ENCODE assay signal across 31 cellular contexts in genomic region chr2:187985195-187985594, GRCh38.
"Had no signal": no experiment of that assay in that cellular context is flagged by ENCODE, and none has a peak within 500 bp of the region (broad histone marks: within the 10 kb centered on the region; RNA-seq: fewer than 3 reads in every experiment).

No MANE protein-coding gene starts in this region.

- H3K27me3 Mint-ChIP-seq: dendritic cell treated with granulocyte-macrophage colony-stimulating factor and Interleukin-4, amounts not matched to agents 40 ng/mL and 50 ng/mL, for 4 days; memory B cell; progenitor cell of endocrine pancreas; type B pancreatic cell had no signal

- H3K4me3 ChIP-seq: colonic mucosa, heart right ventricle, left ventricle myocardium inferior, lower lobe of right lung, neural progenitor cell, smooth muscle cell, testis, tibial artery, uterus had no signal

- H3K27ac ChIP-seq: colonic mucosa, heart right ventricle, left ventricle myocardium inferior, lower lobe of right lung, neural progenitor cell, parathyroid adenoma, testis, tibial artery, uterus had no signal

- H3K4me2 ChIP-seq: neural progenitor cell had no signal

- H3K9me3 Mint-ChIP-seq: dendritic cell treated with granulocyte-macrophage colony-stimulating factor and Interleukin-4, amounts not matched to agents 40 ng/mL and 50 ng/mL, for 4 days; endodermal cell; memory B cell; nephron; neural progenitor cell; type B pancreatic cell had no signal

- H3K9ac ChIP-seq: neural progenitor cell, parathyroid adenoma had no signal

- H3K27ac Mint-ChIP-seq: dendritic cell treated with granulocyte-macrophage colony-stimulating factor and Interleukin-4, amounts not matched to agents 40 ng/mL and 50 ng/mL, for 4 days; memory B cell; naive thymus-derived CD4-positive, alpha-beta T cell; nephron; neural progenitor cell; progenitor cell of endocrine pancreas; stimulated activated effector memory CD8-positive, alpha-beta T cell treated with anti-CD3 and anti-CD28 coated beads, Interleukin-12 subunit alpha, Interleukin-12 subunit beta, amount 100 ng/mL, for 72 hours; type B pancreatic cell had no signal

- FAIRE-seq: islet of Langerhans had no signal

- H3K27me3 ChIP-seq: colonic mucosa, heart right ventricle, neural progenitor cell, testis, tibial artery, uterus had no signal

- H3K36me3 Mint-ChIP-seq: memory B cell; naive thymus-derived CD4-positive, alpha-beta T cell; neural progenitor cell; stimulated activated effector memory CD8-positive, alpha-beta T cell treated with anti-CD3 and anti-CD28 coated beads, Interleukin-12 subunit alpha, Interleukin-12 subunit beta, amount 100 ng/mL, for 72 hours; type B pancreatic cell had no signal

- DNase-seq: colonic mucosa; effector CD8-positive, alpha-beta T cell; endodermal cell; glutamatergic neuron; heart right ventricle; hippocampal formation; left cardiac atrium; left ventricle myocardium inferior; lower lobe of right lung; midbrain; naive thymus-derived CD4-positive, alpha-beta T cell; stimulated activated CD4-positive, alpha-beta T cell treated with anti-CD3 and anti-CD28 coated beads, Interleukin-12 subunit alpha, Interleukin-12 subunit beta, amount 100 ng/mL, for 4 hours; stimulated activated CD4-positive, alpha-beta T cell treated with anti-CD3 and anti-CD28 coated beads, Interleukin-1b, Interleukin-23, amount 100 ng/mL, for 48 hours; stimulated activated CD4-positive, alpha-beta T cell treated with anti-CD3 and anti-CD28 coated beads, Interleukin-4, amount 100 ng/mL, for 1 hour; stimulated activated naive CD4-positive, alpha-beta T cell treated with Interleukin-2 at 50 U/mL for 16 hours; substantia nigra; testis; tibial artery; uterus had no signal

- H3K4me1 Mint-ChIP-seq: memory B cell; nephron; stimulated activated effector memory CD8-positive, alpha-beta T cell treated with anti-CD3 and anti-CD28 coated beads, Interleukin-12 subunit alpha, Interleukin-12 subunit beta, amount 100 ng/mL, for 72 hours had no signal

- H3K36me3 ChIP-seq: colonic mucosa, heart right ventricle, left ventricle myocardium inferior, lower lobe of right lung, neural progenitor cell, tibial artery, uterus had no signal

- H2AFZ ChIP-seq: parathyroid adenoma had no signal

- H3K4me3 Mint-ChIP-seq: dendritic cell treated with granulocyte-macrophage colony-stimulating factor and Interleukin-4, amounts not matched to agents 40 ng/mL and 50 ng/mL, for 4 days; endodermal cell; memory B cell; naive thymus-derived CD4-positive, alpha-beta T cell; nephron; neural progenitor cell; stimulated activated effector memory CD8-positive, alpha-beta T cell treated with anti-CD3 and anti-CD28 coated beads, Interleukin-12 subunit alpha, Interleukin-12 subunit beta, amount 100 ng/mL, for 72 hours; type B pancreatic cell had no signal

- ATAC-seq: esophagus mucosa; heart right ventricle; left cardiac atrium; lower lobe of right lung; naive thymus-derived CD4-positive, alpha-beta T cell; sciatic nerve; stimulated activated effector memory CD8-positive, alpha-beta T cell treated with anti-CD3 and anti-CD28 coated beads, Interleukin-12 subunit alpha, Interleukin-12 subunit beta, amount 100 ng/mL, for 72 hours had no signal

- H3K79me2 ChIP-seq: parathyroid adenoma had no signal

- H3K4me1 ChIP-seq: colonic mucosa, lower lobe of right lung, parathyroid adenoma, uterus had no signal

- H3K9me3 ChIP-seq: colonic mucosa, heart right ventricle, left ventricle myocardium inferior, lower lobe of right lung, testis, tibial artery, uterus had no signal
